19 cellular contexts compared by ENCODE assay signal in the genomic region with DNA sequence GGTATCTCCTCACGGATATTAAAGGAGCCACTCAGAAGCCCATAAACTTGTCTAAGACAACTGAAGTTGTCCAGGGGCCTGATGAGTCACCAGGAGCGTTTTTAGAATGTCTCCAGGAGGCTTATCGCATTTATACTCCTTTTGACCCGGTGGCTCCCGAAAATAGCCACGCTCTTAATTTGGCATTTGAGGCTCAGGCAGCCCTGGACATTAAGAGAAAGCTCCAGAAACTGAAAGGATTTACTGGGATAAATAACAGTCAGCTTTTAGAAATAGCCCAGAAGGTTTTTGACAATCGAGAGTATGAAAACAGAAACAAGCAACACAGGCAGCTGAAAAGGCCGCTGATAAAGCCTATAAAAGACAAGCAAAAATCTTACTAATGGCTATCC. TPM values are rescaled to one million over a fixed set of nuclear protein-coding genes. Genes with fewer than 3 reads are reported as not detected.
A peak's percentile ranks its signal among the peaks of the same experiment; 100 is the strongest.
DNase-seq lines count a peak whose midpoint lies in the region; ATAC-seq and TF ChIP-seq lines count a peak whose summit lies in the region.
"Had no signal": no experiment of that assay in that cellular context is flagged by ENCODE, and none has a peak within 500 bp of the region (broad histone marks: within the 10 kb centered on the region; RNA-seq: fewer than 3 reads in every experiment).

No MANE protein-coding gene starts in this region.

- H3K23ac ChIP-seq in trophoblast cell (ENCODE audit: low read length) = no peak overlapping the region

- TF ChIP-seq CTCF in Caco-2 (IDR thresholded peaks at IDR 0.05; ENCODE audit: insufficient read depth in 1 of 2, low read depth in 1 of 2, low read length in 1 of 2, severe bottlenecking in 1 of 2, unreplicated experiment in 1 of 2) (no peak), fibroblast of villous mesenchyme (IDR thresholded peaks at IDR 0.05; ENCODE audit: insufficient read depth, low read depth, low read length) (no peak)

- H3K36me3 Mint-ChIP-seq in Caco-2 (ENCODE audit: insufficient read depth, unreplicated experiment) = no peaks in the 10 kb centered on the region
- peaks cover 11% of the 10 kb centered on the region for H3K36me3 Mint-ChIP-seq in activated T-cell treated with anti-CD3 and anti-CD28 coated beads, Interleukin-2, amount 50 U/mL, for 24 hours (ENCODE audit: low read depth)
- peaks cover 5 to 8% of the 10 kb centered on the region in 2 donors for H3K36me3 Mint-ChIP-seq in CD4-positive, alpha-beta memory T cell
- H3K36me3 Mint-ChIP-seq: natural killer cell treated with Interleukin-12 subunit alpha and Interleukin-12 subunit beta and Interleukin-15 and Interleukin-18, amount 100 ng/mL, for 72 hours had no signal

- DNase-seq in Caco-2 = no peak
- DNase-seq in fibroblast of villous mesenchyme (ENCODE audit: low read depth) = peak; percentile 98
- peak; percentile 52 to 61 for DNase-seq in trophoblast cell
- no peak for DNase-seq in activated T-cell treated with anti-CD3 and anti-CD28 coated beads, Interleukin-2, amount 50 U/mL, for 24 hours
- no peak for DNase-seq in LoVo (ENCODE audit: low spot score)
- DNase-seq in CD4-positive, alpha-beta memory T cell = no peak
- DNase-seq: activated CD8-positive, alpha-beta memory T cell treated with anti-CD3 and anti-CD28 coated beads for 24 hours; central memory CD4-positive, alpha-beta T cell; effector CD4-positive, alpha-beta T cell; MM.1S; NCI-H1694; NCI-H446; stimulated activated naive CD4-positive, alpha-beta T cell treated with Interleukin-2 at 50 U/mL for 16 hours had no signal

- H3K4me3 ChIP-seq in Caco-2 (ENCODE audit: low read depth, low read length) (no peak overlapping the region), HUES48 (ENCODE audit: low read depth, low read length) (no peak overlapping the region), fibroblast of villous mesenchyme (ENCODE audit: low read depth, low read length) (peak overlapping the region; percentile 30), trophoblast cell (ENCODE audit: low read depth, low read length) (no peak overlapping the region)
- H3K4me3 ChIP-seq in CD4-positive, alpha-beta memory T cell (ENCODE audit: low read length in 2 of 2) = no peak overlapping the region
- H3K4me3 ChIP-seq: prostate gland had no signal

- CTCF ChIA-PET in Caco-2 (lab: Charles Lee) = no interaction called here
- CTCF ChIA-PET in CD4-positive, alpha-beta memory T cell (lab: Charles Lee; ENCODE audit: partially characterized antibody) = no interaction called here

- H3K79me2 ChIP-seq in trophoblast cell (ENCODE audit: control insufficient read depth, insufficient read depth, low read length, poor library complexity) = peaks cover 8% of the 10 kb centered on the region

- H3K9me3 ChIP-seq in Caco-2 = no peaks in the 10 kb centered on the region
- H3K9me3 ChIP-seq in HUES48 (ENCODE audit: control insufficient read depth, insufficient read depth, low read length) = no peaks in the 10 kb centered on the region
- no peaks in the 10 kb centered on the region for H3K9me3 ChIP-seq in trophoblast cell (ENCODE audit: insufficient read depth, low read depth, low read length)
- H3K9me3 ChIP-seq in CD4-positive, alpha-beta memory T cell (ENCODE audit: control insufficient read depth in 1 of 2, low read length in 2 of 2) = no peaks in the 10 kb centered on the region
- H3K9me3 ChIP-seq: prostate gland had no signal

- H3K36me3 ChIP-seq in Caco-2 (ENCODE audit: control insufficient read depth, insufficient read depth, low read length) (no peaks in the 10 kb centered on the region), HUES48 (ENCODE audit: control insufficient read depth, insufficient read depth, low read length) (no peaks in the 10 kb centered on the region; the same call in 1 of the 2 replicates), trophoblast cell (ENCODE audit: control insufficient read depth in 1 of 2, insufficient read depth in 2 of 2, low read length in 2 of 2) (no peaks in the 10 kb centered on the region)
- H3K36me3 ChIP-seq in CD4-positive, alpha-beta memory T cell (ENCODE audit: insufficient read depth, low read length) = no peaks in the 10 kb centered on the region
- H3K36me3 ChIP-seq: prostate gland had no signal

- no peak overlapping the region for H2BK12ac ChIP-seq in trophoblast cell (ENCODE audit: low read length)

- H2BK5ac ChIP-seq in trophoblast cell (ENCODE audit: low read depth, low read length, poor library complexity) = peak overlapping the region; percentile 92

- H3K27me3 ChIP-seq in Caco-2 (replicated peaks; ENCODE audit: control insufficient read depth, insufficient read depth, low read length) (no peaks in the 10 kb centered on the region), HUES48 (ENCODE audit: control insufficient read depth, insufficient read depth, low read length) (no peaks in the 10 kb centered on the region), trophoblast cell (ENCODE audit: insufficient read depth, low read length) (no peaks in the 10 kb centered on the region)
- H3K27me3 ChIP-seq in CD4-positive, alpha-beta memory T cell (ENCODE audit: insufficient read depth, low read length) = no peaks in the 10 kb centered on the region

- H3K4ac ChIP-seq in trophoblast cell (ENCODE audit: low read depth, low read length) = no peak overlapping the region

- H4K12ac ChIP-seq in trophoblast cell (ENCODE audit: low read depth, low read length) = no peak overlapping the region

- peak overlapping the region; percentile 98 for H4K91ac ChIP-seq in trophoblast cell (ENCODE audit: low read depth, low read length)

- H3K18ac ChIP-seq in trophoblast cell (ENCODE audit: low read length) = no peak overlapping the region

- intact Hi-C loops in Caco-2 (cut with micrococcal nuclease; ENCODE audit: unreplicated experiment) = no loop called here
- intact Hi-C loops in CD4-positive, alpha-beta memory T cell (cut with micrococcal nuclease) = no loop called here

- peak overlapping the region; percentile 75 for H3K27ac ChIP-seq in HUES48 (ENCODE audit: low read depth, low read length)
- peak overlapping the region; percentile 93 for H3K27ac ChIP-seq in trophoblast cell (ENCODE audit: low read depth, low read length)
- no peak overlapping the region for H3K27ac ChIP-seq in CD4-positive, alpha-beta memory T cell (ENCODE audit: low read depth, low read length)
- H3K27ac ChIP-seq: prostate gland had no signal

- ATAC-seq in HG02588 (IDR thresholded peaks at IDR 0.05; ENCODE audit: unreplicated experiment) = no peak
- ATAC-seq: HepG2; natural killer cell treated with Interleukin-12 subunit alpha and Interleukin-12 subunit beta and Interleukin-15 and Interleukin-18, amount 100 ng/mL, for 72 hours had no signal

- peaks cover 38% of the 10 kb centered on the region for H3K4me1 Mint-ChIP-seq in Caco-2 (ENCODE audit: low read depth, unreplicated experiment)
- H3K4me1 Mint-ChIP-seq in activated T-cell treated with anti-CD3 and anti-CD28 coated beads, Interleukin-2, amount 50 U/mL, for 24 hours (ENCODE audit: low read depth) = peaks cover 23% of the 10 kb centered on the region
- H3K4me1 Mint-ChIP-seq in CD4-positive, alpha-beta memory T cell = peaks cover 8 to 21% (median 9%) of the 10 kb centered on the region in 4 donors

- H3K4me1 ChIP-seq in Caco-2 (peaks cover 69% of the 10 kb centered on the region), HUES48 (ENCODE audit: control insufficient read depth, insufficient read depth, low read length) (peaks cover 48% of the 10 kb centered on the region), trophoblast cell (ENCODE audit: control insufficient read depth in 1 of 2, insufficient read depth in 2 of 2, low read length in 2 of 2) (peaks cover 33 to 44% of the 10 kb centered on the region in 2 experiments)
- H3K4me1 ChIP-seq in CD4-positive, alpha-beta memory T cell (ENCODE audit: insufficient read depth, low read length) = peaks cover 9% of the 10 kb centered on the region
- H3K4me1 ChIP-seq: prostate gland had no signal

- no CpG with 5 or more reads among the region's 8 CpGs for WGBS in trophoblast cell (ENCODE audit: extremely low coverage, insufficient coverage, insufficient read length)

- H2AK5ac ChIP-seq in trophoblast cell (ENCODE audit: low read length) = no peak overlapping the region

- H3K27me3 Mint-ChIP-seq in Caco-2 (ENCODE audit: insufficient read depth, unreplicated experiment) = no peaks in the 10 kb centered on the region
- H3K27me3 Mint-ChIP-seq in activated T-cell treated with anti-CD3 and anti-CD28 coated beads, Interleukin-2, amount 50 U/mL, for 24 hours = no peaks in the 10 kb centered on the region
- no peaks in the 10 kb centered on the region for H3K27me3 Mint-ChIP-seq in CD4-positive, alpha-beta memory T cell
- H3K27me3 Mint-ChIP-seq: natural killer cell treated with Interleukin-12 subunit alpha and Interleukin-12 subunit beta and Interleukin-15 and Interleukin-18, amount 100 ng/mL, for 72 hours had no signal

- POLR2A ChIA-PET in Caco-2 (lab: Charles Lee) = no interaction called here
- POLR2A ChIA-PET in CD4-positive, alpha-beta memory T cell (lab: Charles Lee; ENCODE audit: partially characterized antibody) = no interaction called here

- peak overlapping the region; percentile 76 for H4K8ac ChIP-seq in trophoblast cell (ENCODE audit: low read depth, low read length)

- H3K4me3 Mint-ChIP-seq in Caco-2 (ENCODE audit: unreplicated experiment) = no peak overlapping the region
- no peak overlapping the region for H3K4me3 Mint-ChIP-seq in activated T-cell treated with anti-CD3 and anti-CD28 coated beads, Interleukin-2, amount 50 U/mL, for 24 hours
- no peak overlapping the region for H3K4me3 Mint-ChIP-seq in CD4-positive, alpha-beta memory T cell
- H3K4me3 Mint-ChIP-seq: natural killer cell treated with Interleukin-12 subunit alpha and Interleukin-12 subunit beta and Interleukin-15 and Interleukin-18, amount 100 ng/mL, for 72 hours had no signal

- peak overlapping the region; percentile 94 for H2BK120ac ChIP-seq in trophoblast cell (ENCODE audit: insufficient read depth, low read length, poor library complexity)

- H3K9me3 Mint-ChIP-seq in Caco-2 (ENCODE audit: unreplicated experiment) = no peaks in the 10 kb centered on the region
- H3K9me3 Mint-ChIP-seq in activated T-cell treated with anti-CD3 and anti-CD28 coated beads, Interleukin-2, amount 50 U/mL, for 24 hours = peaks cover 6% of the 10 kb centered on the region
- H3K9me3 Mint-ChIP-seq in CD4-positive, alpha-beta memory T cell = peaks cover 0 to 3% (median 0%) of the 10 kb centered on the region in 8 donors
- H3K9me3 Mint-ChIP-seq: natural killer cell treated with Interleukin-12 subunit alpha and Interleukin-12 subunit beta and Interleukin-15 and Interleukin-18, amount 100 ng/mL, for 72 hours had no signal

- H3K9ac ChIP-seq in HUES48 (ENCODE audit: low read depth, low read length) = no peak overlapping the region
- H3K9ac ChIP-seq in trophoblast cell (ENCODE audit: low read length) = no peak overlapping the region

- peak overlapping the region; percentile 81 for H3K27ac Mint-ChIP-seq in Caco-2 (ENCODE audit: unreplicated experiment)
- H3K27ac Mint-ChIP-seq in activated T-cell treated with anti-CD3 and anti-CD28 coated beads, Interleukin-2, amount 50 U/mL, for 24 hours = no peak overlapping the region
- no peak overlapping the region for H3K27ac Mint-ChIP-seq in CD4-positive, alpha-beta memory T cell
- H3K27ac Mint-ChIP-seq: activated T-helper 2 cell treated with anti-CD3 and anti-CD28 coated beads, Interferon-gamma antibody, Interleukin-2, Interleukin-4, amounts not matched to agents 10 μg/mL and 5 μg/mL and 100 μg/mL, durations not matched to agents 14 hours and 24 hours and 36 hours; natural killer cell treated with Interleukin-12 subunit alpha and Interleukin-12 subunit beta and Interleukin-15 and Interleukin-18, amount 100 ng/mL, for 72 hours had no signal

- H3K14ac ChIP-seq in trophoblast cell (ENCODE audit: low read length) = peak overlapping the region; percentile 80

- peaks cover 49% of the 10 kb centered on the region for H3K79me1 ChIP-seq in trophoblast cell (ENCODE audit: low read length)

- BruUV-seq in Caco-2 (replicated peaks; lab: Mats Ljungman, UMichigan) = no TSS peak

- H3K4me2 ChIP-seq in trophoblast cell (ENCODE audit: low read length) = peak overlapping the region; percentile 24

- no peak overlapping the region for H2AFZ ChIP-seq in trophoblast cell (ENCODE audit: insufficient read depth, low read length, poor library complexity)

RNA-seq across cellular contexts. Expression of a gene that starts 4.1 kb away (rescaled TPM):
- total RNA-seq in Caco-2 (2022) (2.0 and 3.7 TPM in 2 replicates), fibroblast of villous mesenchyme (6.4 and 7.8 TPM in 2 replicates)
- 2.5 and 3.3 TPM in 2 replicates for polyA plus RNA-seq in trophoblast cell (2013)
- total RNA-seq in CD4-positive, alpha-beta memory T cell = 10 to 100 TPM; 11.5 to 11.7 TPM
- 1 to 10 TPM; 1.1 to 3.4 TPM for polyA plus RNA-seq in CD4-positive, alpha-beta memory T cell

Comparison
In these comparisons a context has a peak if more than half of its experiments do, and no peak if none do; other contexts are left out.
1. DNase-seq: peak in fibroblast of villous mesenchyme (single experiment) and trophoblast cell (2 of 2); none in Caco-2 (0 of 2), activated T-cell treated with anti-CD3 and anti-CD28 coated beads, Interleukin-2, amount 50 U/mL, for 24 hours (single experiment), LoVo (single experiment) and CD4-positive, alpha-beta memory T cell (0 of 5).